8 cellular contexts compared by ENCODE assay signal in genomic region chr4:58303456-58303855, GRCh38.
"Had no signal": no experiment of that assay in that cellular context is flagged by ENCODE, and none has a peak within 500 bp of the region (broad histone marks: within the 10 kb centered on the region; RNA-seq: fewer than 3 reads in every experiment).

No MANE protein-coding gene starts in this region.

- FAIRE-seq: G401.6, GM12878, GM12891, GM12892, GM18507, GM19239 had no signal

- H3K4me3 ChIP-seq: GM12878 had no signal

- ATAC-seq: GM12878 had no signal

- DNase-seq: GDM1, GF-D8 had no signal
